Comparison of ENCODE assay signal across 9 cellular contexts in genomic region chr2:122136071-122136470, GRCh38.
A peak's percentile ranks its signal among the peaks of the same experiment; 100 is the strongest.
DNase-seq lines count a peak whose midpoint lies in the region; FAIRE-seq and TF ChIP-seq lines count a peak whose summit lies in the region.
"Had no signal": no experiment of that assay in that cellular context is flagged by ENCODE, and none has a peak within 500 bp of the region (broad histone marks: within the 10 kb centered on the region; RNA-seq: fewer than 3 reads in every experiment).

No MANE protein-coding gene starts in this region.

- no peak overlapping the region for H3K9ac ChIP-seq in mammary epithelial cell (ENCODE audit: insufficient read depth, low read length)

- FAIRE-seq in GM18507 (lab: Jason Lieb, UNC), result no peak

- dilution Hi-C loops in mammary epithelial cell (cut with HindIII; ENCODE audit: low sequenced_read_pairs), result no loop called here

- H3K4me3 ChIP-seq in mammary epithelial cell (replicated peaks in 1 of 3; ENCODE audit: insufficient read depth in 1 of 3, low read depth in 2 of 3, low read length in 3 of 3) (no peak overlapping the region), esophagus muscularis mucosa (no peak overlapping the region), lower leg skin (ENCODE audit: low read depth, poor library complexity, severe bottlenecking) (no peak overlapping the region)

- no peaks in the 10 kb centered on the region for H3K79me2 ChIP-seq in mammary epithelial cell (ENCODE audit: insufficient read depth, low read length)

- H2AFZ ChIP-seq in mammary epithelial cell (ENCODE audit: low read depth, low read length), result no peak overlapping the region

- DNase-seq in AG20443 (ENCODE audit: low spot score), result peak; percentile 65
- DNase-seq in GM18507 (ENCODE audit: extremely low spot score, insufficient read length, low read depth), result peak; percentile 11
- peak; percentile 9 for DNase-seq in mammary epithelial cell
- no peak for DNase-seq in activated T-cell treated with anti-CD3 and anti-CD28 coated beads for 4 hours
- no peak for DNase-seq in esophagus muscularis mucosa (ENCODE audit: extremely low spot score)
- DNase-seq in lower leg skin (ENCODE audit: low spot score in 2 of 2), result no peak
- no peak for DNase-seq in pons (ENCODE audit: low spot score)

- no peak overlapping the region for H3K4me2 ChIP-seq in mammary epithelial cell (ENCODE audit: insufficient read depth, low read depth, low read length)

- in situ Hi-C loops in mammary epithelial cell (cut with MboI; ENCODE audit: low sequenced_read_pairs in 2 of 2), result no loop called here

- H3K27me3 ChIP-seq in mammary epithelial cell (ENCODE audit: insufficient read depth, low read length) (no peaks in the 10 kb centered on the region), esophagus muscularis mucosa (no peaks in the 10 kb centered on the region)

- H3K9me3 ChIP-seq in KOPT-K1 (ENCODE audit: insufficient read depth, low read length, poor library complexity, severe bottlenecking) (no peaks in the 10 kb centered on the region), mammary epithelial cell (replicated peaks; ENCODE audit: insufficient read depth, low read length) (no peaks in the 10 kb centered on the region), esophagus muscularis mucosa (peaks cover 0 to 8% (median 3%) of the 10 kb centered on the region in 4 donors)

- no peak for TF ChIP-seq EP300 in esophagus muscularis mucosa (IDR thresholded peaks at IDR 0.05)

- no peaks in the 10 kb centered on the region for H3K4me1 ChIP-seq in mammary epithelial cell (ENCODE audit: insufficient read depth, low read length)
- H3K4me1 ChIP-seq in esophagus muscularis mucosa, result no peaks in the 10 kb centered on the region

- TF ChIP-seq CTCF in mammary epithelial cell (conservative IDR thresholded peaks at IDR 0.05 in 1 of 2, IDR thresholded peaks at IDR 0.05 in 1 of 2; ENCODE audit: extremely low read depth in 1 of 2, insufficient read depth in 1 of 2, low read depth in 1 of 2, low read length in 2 of 2) (peak; percentile 64 to 77), esophagus muscularis mucosa (IDR thresholded peaks at IDR 0.05) (no peak), lower leg skin (IDR thresholded peaks at IDR 0.05) (no peak)

- H3K27ac ChIP-seq in KOPT-K1 (ENCODE audit: low read depth, low read length, poor library complexity, severe bottlenecking) (peak overlapping the region; percentile 53), mammary epithelial cell (ENCODE audit: insufficient read depth, low read depth, low read length) (no peak overlapping the region), esophagus muscularis mucosa (replicated peaks in 1 of 4) (no peak overlapping the region)
- H3K27ac ChIP-seq: epithelial cell of prostate had no signal

- WGBS in mammary epithelial cell (ENCODE audit: low coverage, missing lambda C conversion rate), result 7% methylated on average over 2 of the region's 2 CpGs
- 66% methylated on average over 2 of the region's 2 CpGs for WGBS in esophagus muscularis mucosa
- 35 to 57% methylated on average over 2 of the region's 2 CpGs for WGBS in lower leg skin, 2 donors

- CTCF ChIA-PET in mammary epithelial cell (lab: Charles Lee; ENCODE audit: low non-redundant PET), result no interaction called here

- BruUV-seq in mammary epithelial cell (replicated peaks; lab: Mats Ljungman, UMichigan), result no TSS peak

- TF ChIP-seq POLR2A in esophagus muscularis mucosa (IDR thresholded peaks at IDR 0.05; ENCODE audit: low read depth) (no peak), lower leg skin (IDR thresholded peaks at IDR 0.05) (no peak)

- H3K36me3 ChIP-seq in KOPT-K1 (ENCODE audit: insufficient read depth, low read length) (no peaks in the 10 kb centered on the region), mammary epithelial cell (ENCODE audit: insufficient read depth, low read length) (no peaks in the 10 kb centered on the region), esophagus muscularis mucosa (no peaks in the 10 kb centered on the region)

- intact Hi-C loops in mammary epithelial cell (cut with micrococcal nuclease) (loop anchor here (2.0 kb wide), 1 partner anchor 161 kb away; no protein-coding TSS in a partner anchor), esophagus muscularis mucosa (cut with DNase I) (no loop called here), lower leg skin (cut with DNase I; ENCODE audit: low total_unique reads) (no loop called here)

- no peaks in the 10 kb centered on the region for H4K20me1 ChIP-seq in mammary epithelial cell (ENCODE audit: insufficient read depth, low read length)

Comparison
In these comparisons a context has a peak if more than half of its experiments do, and no peak if none do; other contexts are left out.
1. DNase-seq: peak in AG20443 (single experiment), GM18507 (single experiment) and mammary epithelial cell (single experiment); none in activated T-cell treated with anti-CD3 and anti-CD28 coated beads for 4 hours (single experiment), esophagus muscularis mucosa (single experiment), lower leg skin (0 of 2) and pons (single experiment).
2. CTCF ChIP-seq: peak in mammary epithelial cell (2 of 2); none in esophagus muscularis mucosa (0 of 3) and lower leg skin (0 of 3).